Comparison of ENCODE assay signal across 8 cellular contexts in genomic region chr20:3115190-3116107, GRCh38. TPM values are rescaled to one million over a fixed set of nuclear protein-coding genes. Genes with fewer than 3 reads are reported as not detected.
DNase-seq lines count a peak whose midpoint lies in the region; ATAC-seq and TF ChIP-seq lines count a peak whose summit lies in the region.

No MANE protein-coding gene starts in this region.

- intact Hi-C loops in activated B cell treated with CpG ODN at 0.5 μM for 24 hours (cut with micrococcal nuclease): loop anchor here (1.0 to 5.0 kb wide), 5 partner anchors 23 to 201 kb away; partner anchors contain the start of genes FASTKD5 and UBOX5

- ATAC-seq in activated B cell treated with CpG ODN at 0.5 μM for 24 hours (ENCODE audit: low read depth) (peak; percentile 77), GM21381 (IDR thresholded peaks at IDR 0.05; ENCODE audit: unreplicated experiment) (no peak)

- peaks cover 3% of the 10 kb centered on the region for H3K4me1 ChIP-seq in osteoblast (ENCODE audit: insufficient read depth, low read length)

- H3K4me1 Mint-ChIP-seq in activated B cell treated with CpG ODN at 0.5 μM for 24 hours: peaks cover 3% of the 10 kb centered on the region

- no peak overlapping the region for H3K27ac Mint-ChIP-seq in activated B cell treated with CpG ODN at 0.5 μM for 24 hours

- no peak overlapping the region for H3K27ac ChIP-seq in osteoblast (ENCODE audit: low read depth, low read length)

- H3K4me3 Mint-ChIP-seq in activated B cell treated with CpG ODN at 0.5 μM for 24 hours: no peak overlapping the region

- H3K4me3 ChIP-seq in fibroblast of villous mesenchyme (ENCODE audit: low read depth, low read length) (no peak overlapping the region), osteoblast (ENCODE audit: insufficient read depth, low read length) (no peak overlapping the region)

- in situ Hi-C loops in ACHN (cut with HindIII; ENCODE audit: low pct_ligation_motif_present, low pct_unique_long_range_greater_than_20kb, low sequenced_read_pairs): no loop called here

- H3K36me3 ChIP-seq in osteoblast (ENCODE audit: insufficient read depth, low read length): no peaks in the 10 kb centered on the region

- no peaks in the 10 kb centered on the region for H3K9me3 ChIP-seq in osteoblast (ENCODE audit: low read depth, low read length)

- CTCF ChIA-PET in activated B cell treated with CpG ODN at 0.5 μM for 24 hours (lab: Charles Lee): interaction anchor here (0.6 to 3.4 kb wide), 4 partner anchors 10 to 63 kb away, joined by 3 to 27 read pairs (median 3); no protein-coding TSS in a partner anchor

- no peak overlapping the region for H3K4me2 ChIP-seq in osteoblast (ENCODE audit: insufficient read depth, low read length)

- peaks cover 16% of the 10 kb centered on the region for H4K20me1 ChIP-seq in osteoblast (ENCODE audit: insufficient read depth, low read length)

- H3K27me3 ChIP-seq in osteoblast (ENCODE audit: insufficient read depth, low read length): no peaks in the 10 kb centered on the region

- H3K9me3 Mint-ChIP-seq in activated B cell treated with CpG ODN at 0.5 μM for 24 hours: no peaks in the 10 kb centered on the region

- no peak overlapping the region for H2AFZ ChIP-seq in osteoblast (ENCODE audit: low read length)

- no peaks in the 10 kb centered on the region for H3K27me3 Mint-ChIP-seq in activated B cell treated with CpG ODN at 0.5 μM for 24 hours

- TF ChIP-seq CTCF in activated B cell treated with CpG ODN at 0.5 μM for 24 hours (IDR thresholded peaks at IDR 0.05): peak; percentile 78
- peak; percentile 84 for TF ChIP-seq CTCF in fibroblast of villous mesenchyme (IDR thresholded peaks at IDR 0.05; ENCODE audit: insufficient read depth, low read depth, low read length)
- TF ChIP-seq CTCF in osteoblast (IDR thresholded peaks at IDR 0.05; ENCODE audit: extremely low read depth, low read depth, low read length): peak; percentile 75

- H3K36me3 Mint-ChIP-seq in activated B cell treated with CpG ODN at 0.5 μM for 24 hours (ENCODE audit: low read depth): peaks cover 25% of the 10 kb centered on the region

- DNase-seq in ACHN (peak; percentile 61), ELF-1 (ENCODE audit: low read depth, low spot score) (peak; percentile 89), NCI-H128 (lab: John Stamatoyannopoulos, UW; ENCODE audit: unreplicated experiment) (peak; percentile 44), activated B cell treated with CpG ODN at 0.5 μM for 24 hours (no peak), fibroblast of villous mesenchyme (ENCODE audit: low read depth) (peak; percentile 59), osteoblast (ENCODE audit: insufficient read length, low spot score, missing footprints) (peak; percentile 92), GDM1 (lab: John Stamatoyannopoulos, UW) (no peak)

- H3K79me2 ChIP-seq in osteoblast (ENCODE audit: insufficient read depth, low read length): peaks cover 13% of the 10 kb centered on the region

- POLR2A ChIA-PET in activated B cell treated with CpG ODN at 0.5 μM for 24 hours (lab: Charles Lee): interaction anchor here (0.6 kb wide), 1 partner anchor 82 kb away, joined by 4 read pairs; no protein-coding TSS in a partner anchor

RNA-seq across cellular contexts. Expression of gene AVP, which starts 30.9 kb away (rescaled TPM):
- total RNA-seq in activated B cell treated with CpG ODN at 0.5 μM for 24 hours (not detected in 2 replicates), fibroblast of villous mesenchyme (not detected in 2 replicates), osteoblast (not detected in 2 replicates)

RNA-seq across cellular contexts. Expression of gene OXT, which starts 44.0 kb away (rescaled TPM):
- total RNA-seq in activated B cell treated with CpG ODN at 0.5 μM for 24 hours: not detected in 2 replicates
- total RNA-seq in fibroblast of villous mesenchyme: not detected in 2 replicates
- total RNA-seq in osteoblast: not detected in 2 replicates

RNA-seq across cellular contexts. Expression of gene FASTKD5, which starts 44.2 kb away (rescaled TPM):
- total RNA-seq in activated B cell treated with CpG ODN at 0.5 μM for 24 hours: 23.7 and 24.6 TPM in 2 replicates
- total RNA-seq in fibroblast of villous mesenchyme: 10.3 and 19.0 TPM in 2 replicates
- total RNA-seq in osteoblast: 8.3 and 9.4 TPM in 2 replicates

RNA-seq across cellular contexts. Expression of gene UBOX5, which starts 44.2 kb away (rescaled TPM):
- total RNA-seq in activated B cell treated with CpG ODN at 0.5 μM for 24 hours (8.9 and 9.6 TPM in 2 replicates), fibroblast of villous mesenchyme (4.2 and 4.3 TPM in 2 replicates), osteoblast (4.1 and 4.3 TPM in 2 replicates)

RNA-seq across cellular contexts. Expression of gene LZTS3, which starts 57.9 kb away (rescaled TPM):
- total RNA-seq in activated B cell treated with CpG ODN at 0.5 μM for 24 hours (0.64 and 0.84 TPM in 2 replicates), fibroblast of villous mesenchyme (10.3 and 13.8 TPM in 2 replicates), osteoblast (2.4 and 3.6 TPM in 2 replicates)

Comparison
In these comparisons a context has a peak if more than half of its experiments do, and no peak if none do; other contexts are left out.
1. DNase-seq: peak in ACHN (single experiment), ELF-1 (single experiment), NCI-H128 (single experiment), fibroblast of villous mesenchyme (single experiment) and osteoblast (single experiment); none in activated B cell treated with CpG ODN at 0.5 μM for 24 hours (single experiment) and GDM1 (single experiment).
2. Peak in every context shown above with its lines, with median percentiles within 50 percentile points of each other: CTCF ChIP-seq.